Comparison of ENCODE assay signal across 21 cellular contexts in the genomic region with DNA sequence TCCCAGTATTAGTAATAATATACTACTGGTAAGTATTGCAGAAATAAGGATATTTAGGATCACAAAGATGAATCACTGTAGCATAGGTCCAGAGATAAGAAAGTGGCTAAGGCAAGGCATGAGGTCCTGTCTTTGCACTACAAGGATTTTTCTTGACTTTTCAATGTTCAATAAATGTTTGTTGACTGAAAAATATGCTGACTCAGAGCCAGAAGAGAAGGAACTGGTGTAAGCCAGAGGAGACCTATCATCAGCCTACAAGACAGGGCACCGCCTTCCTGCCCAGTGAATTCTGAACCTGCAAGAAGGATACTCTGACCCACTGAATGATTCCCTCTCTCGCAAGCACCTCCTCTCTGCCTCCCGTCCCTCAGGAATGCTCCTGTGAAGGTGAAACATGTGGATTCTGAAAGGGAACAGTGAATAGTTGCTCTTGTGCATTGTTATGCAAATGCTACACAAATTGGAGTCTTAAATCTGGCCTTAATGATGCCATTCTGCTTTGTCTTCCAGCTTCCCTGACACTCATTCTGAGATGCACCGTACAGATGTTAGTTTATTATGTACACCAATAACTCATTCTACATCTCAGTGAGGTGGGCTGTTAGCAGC.
DNase-seq lines count a peak whose midpoint lies in the region; ATAC-seq, FAIRE-seq and TF ChIP-seq lines count a peak whose summit lies in the region.
"Had no signal": no experiment of that assay in that cellular context is flagged by ENCODE, and none has a peak within 500 bp of the region (broad histone marks: within the 10 kb centered on the region; RNA-seq: fewer than 3 reads in every experiment).

No MANE protein-coding gene starts in this region.

- TF ChIP-seq RAD21 in A549 (conservative IDR thresholded peaks at IDR 0.05 in 1 of 2, IDR thresholded peaks at IDR 0.05 in 1 of 2) (no peak), H1 (IDR thresholded peaks at IDR 0.05 in 1 of 2, conservative IDR thresholded peaks at IDR 0.05 in 1 of 2; ENCODE audit: low read depth in 2 of 2, low read length in 2 of 2) (no peak)

- FAIRE-seq in A549 (lab: Jason Lieb, UNC) (no peak), H1 (lab: Jason Lieb, UNC) (peak; percentile 92)
- FAIRE-seq: D721Med, GM12878 had no signal

- intact Hi-C loops in left lung (cut with DNase I), result no loop called here

- H4K91ac ChIP-seq in H1 (replicated peaks; ENCODE audit: insufficient read length, low read length), result peak overlapping the region; percentile 31

- no peak overlapping the region for H3K4ac ChIP-seq in H1 (replicated peaks; ENCODE audit: insufficient read length, low read depth, low read length)

- H3K4me2 ChIP-seq in A549 (no peak overlapping the region), H1 (ENCODE audit: insufficient read depth in 1 of 2, low read depth in 2 of 2, low read length in 2 of 2) (peak overlapping the region; percentile 20 to 49)
- H3K4me2 ChIP-seq: SK-N-SH had no signal

- no peak overlapping the region for H3K4me3 Mint-ChIP-seq in activated T-cell treated with anti-CD3 and anti-CD28 coated beads, Interleukin-2, amount 50 U/mL, for 24 hours
- H3K4me3 Mint-ChIP-seq: CD8-positive, alpha-beta memory T cell; T-cell had no signal

- no peak overlapping the region for H2AK5ac ChIP-seq in H1 (ENCODE audit: low read depth, low read length)

- no peaks in the 10 kb centered on the region for H3K9me3 Mint-ChIP-seq in activated T-cell treated with anti-CD3 and anti-CD28 coated beads, Interleukin-2, amount 50 U/mL, for 24 hours
- H3K9me3 Mint-ChIP-seq: CD8-positive, alpha-beta memory T cell had no signal

- no peak overlapping the region for H4K8ac ChIP-seq in H1 (ENCODE audit: extremely low read depth, insufficient read depth, low read length)

- 0 out of 2 replicates have a peak overlapping the region, but pooled peaks have one; percentile 32 for H2BK12ac ChIP-seq in H1 (ENCODE audit: low read depth, low read length)

- POLR2A ChIA-PET in A549 (lab: Yijun Ruan, JAX) (no interaction called here), H1 (lab: Charles Lee; ENCODE audit: partially characterized antibody) (interaction anchor here (0.7 to 1.6 kb wide), 4 partner anchors 13 to 116 kb away, joined by 3 to 6 read pairs (median 4); no protein-coding TSS in a partner anchor)

- no peak overlapping the region for H2BK15ac ChIP-seq in H1 (ENCODE audit: low read length)

- no peak overlapping the region for H3K56ac ChIP-seq in H1 (replicated peaks; ENCODE audit: insufficient read length, low read depth, low read length)

- H2AFZ ChIP-seq in H1 (ENCODE audit: low read length), result no peak overlapping the region

- in situ Hi-C loops in HAP-1 (cut with MboI; ENCODE audit: low sequenced_read_pairs), result loop anchor here (25.0 kb wide), 1 partner anchor 1169 kb away; no protein-coding TSS in a partner anchor

- no peaks in the 10 kb centered on the region for H3K9me3 ChIP-seq in A549
- no peaks in the 10 kb centered on the region for H3K9me3 ChIP-seq in HAP-1
- H3K9me3 ChIP-seq in H1 (ENCODE audit: insufficient read depth in 2 of 2, low read depth in 1 of 2, low read length in 1 of 2), result no peaks in the 10 kb centered on the region
- H3K9me3 ChIP-seq in left lung, result no peaks in the 10 kb centered on the region
- no peaks in the 10 kb centered on the region for H3K9me3 ChIP-seq in WERI-Rb-1 (ENCODE audit: severe bottlenecking)
- H3K9me3 ChIP-seq: SK-N-SH had no signal

- ATAC-seq in A549 (no peak), left lung (no peak)
- ATAC-seq: GM12878, T-cell had no signal

- no peak overlapping the region for H3K14ac ChIP-seq in H1 (ENCODE audit: insufficient read length)

- no peaks in the 10 kb centered on the region for H3K36me3 ChIP-seq in HAP-1 (replicated peaks)
- no peaks in the 10 kb centered on the region for H3K36me3 ChIP-seq in H1 (ENCODE audit: control insufficient read depth in 2 of 4, insufficient read depth in 4 of 4, low read length in 3 of 4)
- no peaks in the 10 kb centered on the region for H3K36me3 ChIP-seq in left lung
- no peaks in the 10 kb centered on the region for H3K36me3 ChIP-seq in WERI-Rb-1

- H3K23me2 ChIP-seq in H1 (ENCODE audit: low read depth, low read length), result no peaks in the 10 kb centered on the region

- H2BK120ac ChIP-seq in H1 (replicated peaks; ENCODE audit: low read depth, low read length), result no peak overlapping the region

- H3K36me3 Mint-ChIP-seq in activated T-cell treated with anti-CD3 and anti-CD28 coated beads, Interleukin-2, amount 50 U/mL, for 24 hours (ENCODE audit: low read depth), result no peaks in the 10 kb centered on the region
- H3K36me3 Mint-ChIP-seq: CD8-positive, alpha-beta memory T cell; T-cell had no signal

- no peak for TF ChIP-seq CTCF in A549 (IDR thresholded peaks at IDR 0.05)
- no peak for TF ChIP-seq CTCF in H1 (IDR thresholded peaks at IDR 0.05; ENCODE audit: control extremely low read depth in 1 of 3, insufficient read depth in 1 of 3, low read depth in 1 of 3, low read length in 3 of 3)
- TF ChIP-seq CTCF in left lung (IDR thresholded peaks at IDR 0.05), result no peak
- no peak for TF ChIP-seq CTCF in WERI-Rb-1 (IDR thresholded peaks at IDR 0.05; ENCODE audit: low read depth, low read length)

- no peaks in the 10 kb centered on the region for H3K4me1 Mint-ChIP-seq in activated T-cell treated with anti-CD3 and anti-CD28 coated beads, Interleukin-2, amount 50 U/mL, for 24 hours (ENCODE audit: low read depth)
- H3K4me1 Mint-ChIP-seq: CD8-positive, alpha-beta memory T cell; T-cell had no signal

- no peaks in the 10 kb centered on the region for H3K79me2 ChIP-seq in H1 (ENCODE audit: control insufficient read depth in 1 of 2, insufficient read depth in 2 of 2, low read length in 2 of 2)

- peak overlapping the region; percentile 11 for H4K5ac ChIP-seq in H1 (ENCODE audit: insufficient read length, low read depth, low read length)

- peak overlapping the region; percentile 49; the same call in 1 of the 2 replicates for H2BK5ac ChIP-seq in H1 (ENCODE audit: low read depth, low read length)

- no peaks in the 10 kb centered on the region for H3K79me1 ChIP-seq in H1 (ENCODE audit: low read depth, low read length)

- CTCF ChIA-PET in A549 (lab: Yijun Ruan, JAX), result interaction anchor here (0.5 kb wide), 1 partner anchor 98 kb away, joined by 3 read pairs; no protein-coding TSS in a partner anchor
- CTCF ChIA-PET in H1 (lab: Charles Lee; ENCODE audit: partially characterized antibody), result interaction anchor here (0.9 to 1.6 kb wide), 4 partner anchors 7 to 40 kb away, joined by 3 read pairs; no protein-coding TSS in a partner anchor

- TF ChIP-seq POLR2A in A549 (IDR thresholded peaks at IDR 0.05; ENCODE audit: low read length), result no peak
- TF ChIP-seq POLR2A in H1 (IDR thresholded peaks at IDR 0.05; ENCODE audit: control extremely low read depth in 1 of 2, low read depth in 2 of 2, low read length in 2 of 2), result no peak

- H3K27me3 ChIP-seq in HAP-1 (ENCODE audit: low read depth) (no peaks in the 10 kb centered on the region), H1 (replicated peaks in 1 of 4; ENCODE audit: control insufficient read depth in 3 of 4, extremely low read depth in 1 of 4, insufficient read depth in 3 of 4, low read length in 3 of 4) (no peaks in the 10 kb centered on the region), left lung (no peaks in the 10 kb centered on the region), WERI-Rb-1 (ENCODE audit: insufficient read depth, low read depth, severe bottlenecking) (no peaks in the 10 kb centered on the region)

- no peak overlapping the region for H3K27ac Mint-ChIP-seq in activated T-cell treated with anti-CD3 and anti-CD28 coated beads, Interleukin-2, amount 50 U/mL, for 24 hours
- H3K27ac Mint-ChIP-seq: CD8-positive, alpha-beta memory T cell; T-cell had no signal

- H3K18ac ChIP-seq in H1 (ENCODE audit: extremely low read depth, low read length), result no peak overlapping the region; the same call in 1 of the 2 replicates

- no peak for TF ChIP-seq EP300 in A549 (IDR thresholded peaks at IDR 0.05)
- peak in 1 of 2 experiments; percentile 72; a peak in 1 of 3 replicates for TF ChIP-seq EP300 in H1 (IDR thresholded peaks at IDR 0.05; ENCODE audit: borderline replicate concordance in 1 of 2, low read depth in 2 of 2, low read length in 2 of 2)

- H3K4me3 ChIP-seq in A549 (no peak overlapping the region), HAP-1 (no peak overlapping the region), H1 (ENCODE audit: extremely low read depth in 1 of 4, insufficient read depth in 2 of 4, low read depth in 3 of 4, low read length in 4 of 4) (peak overlapping the region in 1 of 4 experiments; percentile 4; a peak in 1 of 8 replicates), left lung (no peak overlapping the region), WERI-Rb-1 (ENCODE audit: low read depth, low read length) (no peak overlapping the region)
- H3K4me3 ChIP-seq: GM12878 had no signal

- no peak for DNase-seq in A549 (ENCODE audit: low read depth in 1 of 2, low spot score in 1 of 2)
- DNase-seq in HAP-1 (ENCODE audit: low spot score in 2 of 2), result peak; percentile 15 to 19
- peak; percentile 54 to 86 for DNase-seq in H1 (ENCODE audit: low read depth in 1 of 2, low spot score in 2 of 2)
- DNase-seq in iPS-NIHi7 (ENCODE audit: extremely low spot score), result peak; percentile 56
- DNase-seq in NCI-H1694 (lab: John Stamatoyannopoulos, UW), result no peak
- no peak for DNase-seq in left lung
- DNase-seq in WERI-Rb-1, result no peak
- DNase-seq in activated T-cell treated with anti-CD3 and anti-CD28 coated beads, Interleukin-2, amount 50 U/mL, for 24 hours, result no peak
- DNase-seq: 8988T; CD8-positive, alpha-beta memory T cell; DMS79 treated with DMSO at 0.1 percent for 48 hours; GDM1; MV-4-11; NCI-H1417 treated with DMSO at 0.1 percent for 48 hours; NCI-H2227 treated with DMSO at 0.1 percent for 48 hours; NCI-H524 treated with DMSO at 0.1 percent for 48 hours; SHP77; SK-N-SH; T-cell had no signal

- H4K20me1 ChIP-seq in H1 (replicated peaks in 1 of 2; ENCODE audit: control insufficient read depth in 1 of 2, insufficient read depth in 2 of 2, low read length in 2 of 2), result no peaks in the 10 kb centered on the region

- peak overlapping the region; percentile 37; the same call in 1 of the 2 replicates for H2BK20ac ChIP-seq in H1 (ENCODE audit: low read length)

- no peak overlapping the region for H3K27ac ChIP-seq in A549
- no peak overlapping the region for H3K27ac ChIP-seq in H1 (ENCODE audit: low read depth, low read length)
- H3K27ac ChIP-seq in left lung, result no peak overlapping the region
- H3K27ac ChIP-seq in WERI-Rb-1, result no peak overlapping the region

- 22% methylated on average over 4 of the region's 4 CpGs for WGBS in A549 (ENCODE audit: missing lambda C conversion rate)
- WGBS in H1 (ENCODE audit: extremely low coverage in 1 of 2, insufficient coverage in 1 of 2, insufficient read length in 1 of 2, insufficient replicate concordance in 2 of 2, low coverage in 1 of 2, low lambda C conversion rate in 2 of 2, missing lambda C conversion rate in 1 of 2), 2 experiments, result 13% methylated on average over 4 of the region's 4 CpGs; no CpG with 5 or more reads in 1 of the 2 experiments

- H3K4me1 ChIP-seq in A549 (no peaks in the 10 kb centered on the region), HAP-1 (no peaks in the 10 kb centered on the region), H1 (replicated peaks in 1 of 4; ENCODE audit: control insufficient read depth in 3 of 4, insufficient read depth in 4 of 4, low read length in 3 of 4) (peaks cover 2 to 36% (median 31%) of the 10 kb centered on the region in 4 experiments; a peak in 5 of 7 replicates), left lung (no peaks in the 10 kb centered on the region)

- H3K9ac ChIP-seq in H1 (replicated peaks in 1 of 4; ENCODE audit: extremely low read depth in 1 of 4, low read depth in 3 of 4, low read length in 3 of 4), result no peak overlapping the region
- H3K9ac ChIP-seq: SK-N-SH had no signal

- peaks cover 11% of the 10 kb centered on the region for H3K27me3 Mint-ChIP-seq in activated T-cell treated with anti-CD3 and anti-CD28 coated beads, Interleukin-2, amount 50 U/mL, for 24 hours

- H3K23ac ChIP-seq in H1 (ENCODE audit: insufficient read length), result no peak overlapping the region

Comparison
In these comparisons a context has a peak if more than half of its experiments do, and no peak if none do; other contexts are left out.
1. DNase-seq: peak in HAP-1 (2 of 2), H1 (2 of 2) and iPS-NIHi7 (single experiment); none in A549 (0 of 2), NCI-H1694 (single experiment), left lung (0 of 2), WERI-Rb-1 (single experiment) and activated T-cell treated with anti-CD3 and anti-CD28 coated beads, Interleukin-2, amount 50 U/mL, for 24 hours (single experiment).